ENCODE assay signal across 28 cellular contexts in the genomic region with DNA sequence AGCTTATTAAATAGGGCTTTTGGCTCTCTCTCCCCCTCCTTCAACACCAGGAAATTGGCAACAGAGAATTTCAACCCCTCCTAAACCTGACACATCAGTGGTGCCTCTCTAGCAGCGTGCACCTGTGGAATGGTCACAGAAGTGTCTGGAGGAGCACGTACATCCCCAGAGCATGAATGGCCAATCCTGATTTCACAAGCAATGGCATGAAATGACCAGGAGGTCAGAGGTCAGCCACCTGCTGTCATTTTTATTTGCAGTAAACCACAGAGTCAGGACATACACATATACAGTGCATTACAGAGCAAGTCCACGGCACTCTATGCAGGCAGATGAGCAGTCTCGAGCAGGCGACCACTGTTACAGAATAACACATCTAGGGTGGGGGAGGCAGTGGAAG.
"Had no signal": no experiment of that assay in that cellular context is flagged by ENCODE, and none has a peak within 500 bp of the region (broad histone marks: within the 10 kb centered on the region; RNA-seq: fewer than 3 reads in every experiment).

No MANE protein-coding gene starts in this region.

- H3K36me3 Mint-ChIP-seq: activated CD8-positive, alpha-beta memory T cell treated with anti-CD3 and anti-CD28 coated beads, Interleukin-2, amount 10 ng/mL, durations not matched to agents 7 days and 5 days; activated naive CD4-positive, alpha-beta T cell treated with anti-CD3 and anti-CD28 coated beads, Interleukin-2, amount 50 U/mL, for 24 hours; WTC11 had no signal

- H3K27ac Mint-ChIP-seq: activated CD8-positive, alpha-beta memory T cell treated with anti-CD3 and anti-CD28 coated beads, Interleukin-2, amount 10 ng/mL, durations not matched to agents 7 days and 5 days; activated naive CD4-positive, alpha-beta T cell treated with anti-CD3 and anti-CD28 coated beads, Interleukin-2, amount 50 U/mL, for 24 hours; activated T-cell treated with anti-CD3 and anti-CD28 coated beads, Interleukin-2, amount 50 U/mL, for 24 hours; activated T-helper 1 cell treated with anti-CD3 and anti-CD28 coated beads, Interleukin-12 subunit alpha, Interleukin-12 subunit beta, Interleukin-2, Interleukin-4 antibody, amounts not matched to agents 30 ng/mL and 10 ng/mL and 1 ng/mL, durations not matched to agents 14 hours and 24 hours and 36 hours; WTC11 had no signal

- H3K9me3 Mint-ChIP-seq: activated naive CD4-positive, alpha-beta T cell treated with anti-CD3 and anti-CD28 coated beads, Interleukin-2, amount 50 U/mL, for 24 hours; activated T-cell treated with anti-CD3 and anti-CD28 coated beads, Interleukin-2, amount 50 U/mL, for 24 hours; activated T-helper 1 cell treated with anti-CD3 and anti-CD28 coated beads, Interleukin-12 subunit alpha, Interleukin-12 subunit beta, Interleukin-2, Interleukin-4 antibody, amounts not matched to agents 30 ng/mL and 10 ng/mL and 1 ng/mL, durations not matched to agents 14 hours and 24 hours and 36 hours; WTC11 had no signal

- H3K9me3 ChIP-seq: breast epithelium, MG63, SK-N-SH had no signal

- ATAC-seq: activated CD8-positive, alpha-beta memory T cell treated with anti-CD3 and anti-CD28 coated beads, Interleukin-2, amount 10 ng/mL, durations not matched to agents 7 days and 5 days; Panc1; Right ventricle myocardium inferior; WTC11 had no signal

- DNase-seq: activated CD4-positive, alpha-beta T cell treated with anti-CD3 and anti-CD28 coated beads for 48 hours; activated CD4-positive, alpha-beta T cell treated with anti-CD3 and anti-CD28 coated beads, Interleukin-2, amount 50 U/mL, for 4 hours; activated CD4-positive, CD25-positive, alpha-beta regulatory T cell treated with anti-CD3 and anti-CD28 coated beads, Interleukin-2, amount 50 U/mL, for 72 hours; activated CD8-positive, alpha-beta memory T cell treated with anti-CD3 and anti-CD28 coated beads, Interleukin-2, amount 10 ng/mL, durations not matched to agents 7 days and 5 days; activated effector memory CD4-positive, alpha-beta T cell treated with Interleukin-2 at 50 U/mL for 16 hours; activated naive CD4-positive, alpha-beta T cell; activated T-cell treated with anti-CD3 and anti-CD28 coated beads, Interleukin-2, amount 50 U/mL, for 24 hours; aorta; central memory CD4-positive, alpha-beta T cell; MG63; MV-4-11; NCI-H1105; NCI-H1436; NCI-H1694 treated with DMSO at 0.1 percent for 48 hours; NCI-H2081 treated with DMSO at 0.1 percent for 48 hours; NCI-H226; NCI-H526; NCI-H774; NK-92 treated with Interleukin-12 subunit alpha and Interleukin-12 subunit beta, amount 100 ng/mL, for 24 hours; OCI-M1; RPMI8226; SK-N-SH had no signal

- H3K4me1 Mint-ChIP-seq: activated naive CD4-positive, alpha-beta T cell treated with anti-CD3 and anti-CD28 coated beads, Interleukin-2, amount 50 U/mL, for 24 hours had no signal

- H3K4me3 Mint-ChIP-seq: activated CD8-positive, alpha-beta memory T cell treated with anti-CD3 and anti-CD28 coated beads, Interleukin-2, amount 10 ng/mL, durations not matched to agents 7 days and 5 days; activated naive CD4-positive, alpha-beta T cell treated with anti-CD3 and anti-CD28 coated beads, Interleukin-2, amount 50 U/mL, for 24 hours; activated T-cell treated with anti-CD3 and anti-CD28 coated beads, Interleukin-2, amount 50 U/mL, for 24 hours; activated T-helper 1 cell treated with anti-CD3 and anti-CD28 coated beads, Interleukin-12 subunit alpha, Interleukin-12 subunit beta, Interleukin-2, Interleukin-4 antibody, amounts not matched to agents 30 ng/mL and 10 ng/mL and 1 ng/mL, durations not matched to agents 14 hours and 24 hours and 36 hours; WTC11 had no signal
